8 cellular contexts compared by ENCODE assay signal in the genomic region with DNA sequence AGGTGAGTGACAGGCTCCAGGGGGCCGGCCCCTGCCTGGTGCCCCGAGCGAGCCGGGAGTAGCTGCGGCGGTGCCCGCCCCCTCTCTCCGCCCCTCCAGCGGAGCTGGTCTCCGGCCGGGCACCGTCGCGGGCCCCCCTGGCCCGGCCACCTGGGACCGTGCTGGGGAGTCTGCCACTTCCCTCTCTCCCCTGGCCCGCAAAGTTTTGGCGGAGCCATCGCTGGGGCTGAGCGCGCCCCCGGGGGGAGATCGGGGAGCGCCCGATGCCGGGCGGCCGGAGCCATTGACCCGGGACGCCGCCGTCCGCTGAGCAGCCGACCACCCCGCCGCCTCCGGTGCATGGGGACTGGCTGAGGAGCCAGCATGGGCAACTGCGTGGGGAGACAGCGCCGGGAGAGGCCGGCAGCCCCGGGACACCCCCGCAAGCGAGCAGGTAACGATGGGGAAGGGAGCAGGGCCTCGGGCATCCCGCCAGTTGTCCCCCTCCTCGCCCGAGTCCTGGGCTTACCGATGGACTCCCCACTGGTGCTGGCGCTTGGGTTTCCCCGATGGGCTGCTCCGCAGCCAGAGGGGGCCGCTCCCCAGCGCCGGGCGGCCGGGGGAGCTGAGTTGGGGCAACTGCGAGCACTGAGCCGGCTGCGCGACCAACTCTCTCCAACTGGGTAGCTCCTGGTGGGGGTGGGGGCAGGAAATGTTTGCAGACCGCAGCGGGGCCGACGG. TPM values are rescaled to one million over a fixed set of nuclear protein-coding genes. Genes with fewer than 3 reads are reported as not detected.
DNase-seq lines count a peak whose midpoint lies in the region; ATAC-seq and TF ChIP-seq lines count a peak whose summit lies in the region.

A gene with protein sequence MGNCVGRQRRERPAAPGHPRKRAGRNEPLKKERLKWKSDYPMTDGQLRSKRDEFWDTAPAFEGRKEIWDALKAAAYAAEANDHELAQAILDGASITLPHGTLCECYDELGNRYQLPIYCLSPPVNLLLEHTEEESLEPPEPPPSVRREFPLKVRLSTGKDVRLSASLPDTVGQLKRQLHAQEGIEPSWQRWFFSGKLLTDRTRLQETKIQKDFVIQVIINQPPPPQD (plus strand): TSS at position 84 of the 720 bp plus-strand sequence. CDS start 280 bp downstream, at position 364.

- TF ChIP-seq CTCF in BE2C (IDR thresholded peaks at IDR 0.05; ENCODE audit: low read depth, low read length) = no peak
- peak; percentile 15 for TF ChIP-seq CTCF in fibroblast of the aortic adventitia (IDR thresholded peaks at IDR 0.05; ENCODE audit: insufficient read depth, low read length)
- TF ChIP-seq CTCF in nephron progenitor cell (IDR thresholded peaks at IDR 0.05) = no peak
- no peak for TF ChIP-seq CTCF in tibial artery (IDR thresholded peaks at IDR 0.05)

- H3K4me3 ChIP-seq in BE2C (ENCODE audit: low read depth, low read length) = peak within 1 kb of the TSS; percentile 99
- peak within 1 kb of the TSS; percentile 99 for H3K4me3 ChIP-seq in fibroblast of the aortic adventitia (ENCODE audit: low read depth, low read length)
- peak within 1 kb of the TSS; percentile 82 to 97 for H3K4me3 ChIP-seq in tibial artery

- H3K4me1 ChIP-seq in BE2C (no peaks in the 10 kb centered on the region), tibial artery (peaks cover 0 to 43% (median 23%) of the 10 kb centered on the region in 4 donors)

- H3K27ac Mint-ChIP-seq in activated T-helper 17 cell treated with anti-CD3 and anti-CD28 coated beads, Interleukin-2, amount 50 U/mL, for 72 hours = peak within 1 kb of the TSS; percentile 93
- H3K27ac Mint-ChIP-seq in nephron progenitor cell = peak within 1 kb of the TSS; percentile 95

- peak; percentile 28 for DNase-seq in BE2C
- peak; percentile 32 for DNase-seq in NCI-H69 (lab: John Stamatoyannopoulos, UW)
- DNase-seq in fibroblast of the aortic adventitia (ENCODE audit: low read depth) = peak; percentile 37
- no peak for DNase-seq in nephron progenitor cell
- DNase-seq in tibial artery = peak; percentile 61 to 82

- peak within 1 kb of the TSS; percentile 93 for H3K4me3 Mint-ChIP-seq in activated T-helper 17 cell treated with anti-CD3 and anti-CD28 coated beads, Interleukin-2, amount 50 U/mL, for 72 hours
- peak within 1 kb of the TSS; percentile 91 for H3K4me3 Mint-ChIP-seq in nephron progenitor cell

- no peaks in the 10 kb centered on the region for H3K9me3 Mint-ChIP-seq in activated T-helper 17 cell treated with anti-CD3 and anti-CD28 coated beads, Interleukin-2, amount 50 U/mL, for 72 hours
- H3K9me3 Mint-ChIP-seq in nephron progenitor cell = no peaks in the 10 kb centered on the region

- no peaks in the 10 kb centered on the region; the same call in 1 of the 2 replicates for H3K36me3 ChIP-seq in BE2C
- no peaks in the 10 kb centered on the region for H3K36me3 ChIP-seq in tibial artery

- peak within 1 kb of the TSS; percentile 87 to 98 for H3K27ac ChIP-seq in tibial artery

- peak; percentile 2 for ATAC-seq in GM21737 (IDR thresholded peaks at IDR 0.05; ENCODE audit: unreplicated experiment)
- peak; percentile 1 for ATAC-seq in activated T-helper 17 cell treated with anti-CD3 and anti-CD28 coated beads, Interleukin-2, amount 50 U/mL, for 72 hours (replicated peaks)
- no peak for ATAC-seq in GM21526 (IDR thresholded peaks at IDR 0.05; ENCODE audit: low FRiP score, unreplicated experiment)

- H3K4me1 Mint-ChIP-seq in activated T-helper 17 cell treated with anti-CD3 and anti-CD28 coated beads, Interleukin-2, amount 50 U/mL, for 72 hours = peaks cover 10% of the 10 kb centered on the region
- H3K4me1 Mint-ChIP-seq in nephron progenitor cell = peaks cover 64% of the 10 kb centered on the region

- intact Hi-C loops in tibial artery (cut with DNase I; ENCODE audit: low total_unique reads) = no loop called here

- H3K27me3 ChIP-seq in BE2C (peaks cover 24% of the 10 kb centered on the region), tibial artery (no peaks in the 10 kb centered on the region)

- H3K9me3 ChIP-seq in BE2C = no peaks in the 10 kb centered on the region
- no peaks in the 10 kb centered on the region for H3K9me3 ChIP-seq in tibial artery

- peaks cover 14% of the 10 kb centered on the region for H3K27me3 Mint-ChIP-seq in activated T-helper 17 cell treated with anti-CD3 and anti-CD28 coated beads, Interleukin-2, amount 50 U/mL, for 72 hours
- H3K27me3 Mint-ChIP-seq in nephron progenitor cell (ENCODE audit: low read depth, poor library complexity) = peaks cover 31% of the 10 kb centered on the region

- H3K36me3 Mint-ChIP-seq in activated T-helper 17 cell treated with anti-CD3 and anti-CD28 coated beads, Interleukin-2, amount 50 U/mL, for 72 hours (ENCODE audit: low read depth) = peaks cover 38% of the 10 kb centered on the region
- H3K36me3 Mint-ChIP-seq in nephron progenitor cell (ENCODE audit: low read depth) = peaks cover 2% of the 10 kb centered on the region

RNA-seq across cellular contexts. Expression of the gene that starts here (rescaled TPM):
- 5.9 TPM for polyA plus RNA-seq in BE2C (2012; ENCODE audit: insufficient read depth, insufficient read length, low read depth)
- total RNA-seq in activated T-helper 17 cell treated with anti-CD3 and anti-CD28 coated beads, Interleukin-2, amount 50 U/mL, for 72 hours = 1 to 10 TPM; 1.7 to 2.1 TPM
- 22.1 and 35.2 TPM in 2 replicates for total RNA-seq in fibroblast of the aortic adventitia (ENCODE audit: low replicate concordance)
